Comparison of ENCODE assay signal across 8 cellular contexts in the genomic region with DNA sequence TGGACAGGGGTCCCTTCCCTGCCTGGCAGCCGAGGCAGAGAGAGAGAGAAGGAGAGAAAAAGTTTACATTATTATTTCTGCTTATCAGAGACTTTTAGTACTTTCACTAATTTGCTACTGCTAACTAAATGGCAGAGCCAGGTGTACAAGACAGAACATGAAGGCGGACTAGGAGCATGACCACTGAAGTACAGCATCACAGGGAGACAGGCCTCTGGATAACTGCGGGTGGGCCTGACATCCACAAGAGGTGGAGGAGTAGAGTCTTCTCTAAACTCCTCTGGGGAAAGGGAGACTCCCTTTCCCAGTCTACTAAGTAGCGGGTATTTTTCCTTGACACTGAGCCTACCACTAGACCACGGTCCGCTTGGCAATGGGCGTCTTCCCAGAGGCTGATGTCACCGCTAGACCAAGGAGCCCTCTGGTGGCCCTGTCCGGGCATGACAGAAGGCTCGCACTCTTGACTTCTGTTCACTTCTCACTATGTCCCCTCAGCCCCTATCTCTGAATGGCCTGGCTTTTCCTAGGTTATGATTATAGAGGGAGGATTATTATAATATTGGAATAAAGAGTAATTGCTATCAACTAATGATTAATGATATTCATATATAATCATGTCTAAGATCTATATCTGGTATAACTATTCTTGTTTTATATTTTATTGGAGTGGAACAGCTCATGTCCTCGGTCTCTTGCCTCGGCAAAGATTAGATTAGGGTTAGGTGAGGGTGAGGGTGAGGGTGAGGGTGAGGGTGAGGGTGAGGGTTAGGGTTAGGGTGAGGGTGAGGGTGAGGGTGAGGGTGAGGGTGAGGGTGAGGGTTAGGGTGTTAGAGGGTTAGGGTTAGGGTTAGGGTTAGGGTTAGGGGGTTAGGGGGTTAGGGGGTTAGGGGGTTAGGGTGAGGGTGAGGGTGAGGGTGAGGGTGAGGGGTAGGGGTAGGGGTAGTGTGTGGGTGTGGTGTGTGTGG. TPM values are rescaled to one million over a fixed set of nuclear protein-coding genes. Genes with fewer than 3 reads are reported as not detected.
DNase-seq lines count a peak whose midpoint lies in the region; ATAC-seq, FAIRE-seq and TF ChIP-seq lines count a peak whose summit lies in the region.
"Not testable (repeated sequence)": the region's sequence is repeated elsewhere in the genome, so short reads cannot be mapped to it uniquely, and the experiment has no call there.

No MANE protein-coding gene starts in this region.

- H3K27me3 Mint-ChIP-seq in activated T-cell treated with anti-CD3 and anti-CD28 coated beads, Interleukin-2, amount 50 U/mL, for 72 hours (ENCODE audit: low read depth), result peaks cover 27% of the 10 kb centered on the region

- H3K9me3 ChIP-seq in HAP-1, result not testable (repeated sequence)

- H3K36me3 ChIP-seq in BJ (ENCODE audit: control insufficient read depth, insufficient read depth, low read length); HAP-1 (replicated peaks): not testable (repeated sequence)

- H3K4me1 Mint-ChIP-seq in activated T-cell treated with anti-CD3 and anti-CD28 coated beads, Interleukin-2, amount 50 U/mL, for 72 hours (ENCODE audit: low read depth), result not testable (repeated sequence)

- POLR2A ChIA-PET in BJ (lab: Charles Lee), result not testable (repeated sequence)

- CTCF ChIA-PET in BJ (lab: Yijun Ruan, JAX), result interaction anchor here (1.2 to 4.4 kb wide), 5 partner anchors 14 to 223 kb away, joined by 3 to 78 read pairs (median 4); no protein-coding TSS in a partner anchor

- in situ Hi-C loops in HAP-1 (cut with MboI; ENCODE audit: low sequenced_read_pairs); SK-MEL-5 (cut with HindIII; ENCODE audit: low pct_unique_long_range_greater_than_20kb, low sequenced_read_pairs): not testable (repeated sequence)

- H3K9me3 Mint-ChIP-seq in activated T-cell treated with anti-CD3 and anti-CD28 coated beads, Interleukin-2, amount 50 U/mL, for 72 hours, result not testable (repeated sequence)

- H3K4me3 Mint-ChIP-seq in activated T-cell treated with anti-CD3 and anti-CD28 coated beads, Interleukin-2, amount 50 U/mL, for 72 hours, result not testable (repeated sequence)

- FAIRE-seq in islet of Langerhans (lab: Jason Lieb, UNC), result peak; percentile 43

- ATAC-seq in activated T-cell treated with anti-CD3 and anti-CD28 coated beads, Interleukin-2, amount 50 U/mL, for 72 hours (replicated peaks in 1 of 2), result peak in 1 of 2 donors; percentile 49

- H3K27ac Mint-ChIP-seq in activated T-cell treated with anti-CD3 and anti-CD28 coated beads, Interleukin-2, amount 50 U/mL, for 72 hours, result not testable (repeated sequence)

- H3K36me3 Mint-ChIP-seq in activated T-cell treated with anti-CD3 and anti-CD28 coated beads, Interleukin-2, amount 50 U/mL, for 72 hours (ENCODE audit: insufficient read depth in 2 of 2), result not testable (repeated sequence)

- H3K27me3 ChIP-seq in BJ (ENCODE audit: control insufficient read depth, insufficient read depth, low read length); HAP-1 (ENCODE audit: low read depth): not testable (repeated sequence)

- not testable (repeated sequence) for DNase-seq in BJ (ENCODE audit: low read depth)
- DNase-seq in HAP-1 (ENCODE audit: low spot score in 2 of 2) (peak; percentile 47 to 85), SK-MEL-5 (ENCODE audit: low read depth, low spot score) (peak; percentile 78), pons (ENCODE audit: low spot score) (peak; percentile 78)
- peak; percentile 60 to 68 for DNase-seq in activated T-cell treated with anti-CD3 and anti-CD28 coated beads, Interleukin-2, amount 50 U/mL, for 72 hours
- DNase-seq in effector CD4-positive, alpha-beta T cell, result peak; percentile 21
- DNase-seq in stimulated activated CD8-positive, alpha-beta memory T cell treated with anti-CD3 and anti-CD28 coated beads, Interleukin-4, amount 100 ng/mL, for 48 hours, result peak; percentile 81

- TF ChIP-seq CTCF in BJ (IDR thresholded peaks at IDR 0.05; ENCODE audit: insufficient read depth, low read depth, low read length), result peak; percentile 88

- H3K4me1 ChIP-seq in HAP-1, result not testable (repeated sequence)

- H3K4me3 ChIP-seq in BJ (ENCODE audit: low read depth, low read length); HAP-1: not testable (repeated sequence)

RNA-seq across cellular contexts. Expression of gene PARD6G, which starts 10.5 kb away (rescaled TPM):
- 0.93 and 0.96 TPM in 2 replicates for polyA plus RNA-seq in BJ (2011; rRNA removed)
- 0.62 and 0.66 TPM in 2 replicates for polyA minus RNA-seq in BJ (2011; rRNA and poly(A)+ RNA removed)
- 8.6 and 8.8 TPM in 2 replicates for total RNA-seq in SK-MEL-5 (2014; rRNA removed; shearing (Covaris generic))
- polyA plus RNA-seq in SK-MEL-5 (2015; cell fraction: cytosol; rRNA removed), result 16.4 and 20.4 TPM in 2 replicates
- polyA plus RNA-seq in SK-MEL-5 (2015; cell fraction: nucleus; rRNA removed), result 8.1 and 10.0 TPM in 2 replicates
- not detected for total RNA-seq in activated T-cell treated with anti-CD3 and anti-CD28 coated beads, Interleukin-2, amount 50 U/mL, for 72 hours
